Comparison of ENCODE assay signal across 1 cellular context in genomic region chr11:83826078-83826477, GRCh38.
TF ChIP-seq lines count a peak whose summit lies in the region.

No MANE protein-coding gene starts in this region.

TF ChIP-seq in SK-N-SH, 30 proteins besides CTCF, POLR2A, EP300 and RAD21 (continued from another document):
- TF ChIP-seq ZBTB33 (IDR thresholded peaks at IDR 0.05; ENCODE audit: borderline replicate concordance, low read depth) (no peak), YY1 (IDR thresholded peaks at IDR 0.05; ENCODE audit: low read depth) (no peak), ELF1 (IDR thresholded peaks at IDR 0.05) (no peak)
